29 cellular contexts compared by ENCODE assay signal in the genomic region with DNA sequence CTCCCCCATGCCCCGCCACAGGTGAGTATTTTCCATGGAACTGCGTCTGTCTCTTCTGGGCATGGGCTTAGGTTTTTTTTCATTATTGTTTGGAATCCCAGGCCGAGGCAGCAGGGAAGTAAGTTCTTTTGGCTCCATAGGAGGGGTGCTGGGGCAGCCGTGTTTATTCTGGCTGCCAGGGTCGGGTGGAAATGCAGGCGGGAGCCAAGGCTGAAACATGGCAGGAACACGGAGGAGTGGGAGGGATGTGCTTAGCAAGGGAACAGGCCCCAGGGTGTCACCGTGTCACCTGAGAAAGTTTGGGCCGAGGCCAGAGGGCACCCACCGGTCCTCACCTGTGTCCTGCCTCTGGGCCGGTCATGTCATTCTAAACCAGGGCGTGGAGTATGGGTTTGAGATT. TPM values are rescaled to one million over a fixed set of nuclear protein-coding genes. Genes with fewer than 3 reads are reported as not detected.
DNase-seq lines count a peak whose midpoint lies in the region; ATAC-seq and TF ChIP-seq lines count a peak whose summit lies in the region.
"Had no signal": no experiment of that assay in that cellular context is flagged by ENCODE, and none has a peak within 500 bp of the region (broad histone marks: within the 10 kb centered on the region; RNA-seq: fewer than 3 reads in every experiment).

No MANE protein-coding gene starts in this region.

- H3K36me3 ChIP-seq in breast epithelium (no peaks in the 10 kb centered on the region), uterus (no peaks in the 10 kb centered on the region)
- H3K36me3 ChIP-seq: BE2C, neural progenitor cell had no signal

- H3K9me3 Mint-ChIP-seq in MCF 10A (ENCODE audit: unreplicated experiment): no peaks in the 10 kb centered on the region
- H3K9me3 Mint-ChIP-seq in progenitor cell of endocrine pancreas (ENCODE audit: low read depth): no peaks in the 10 kb centered on the region
- H3K9me3 Mint-ChIP-seq: activated B cell treated with CpG ODN at 0.5 μM for 24 hours; activated naive CD8-positive, alpha-beta T cell treated with anti-CD3 and anti-CD28 coated beads, Interleukin-2, amount 10 ng/mL, durations not matched to agents 7 days and 5 days; activated T-helper 1 cell treated with anti-CD3 and anti-CD28 coated beads, Interleukin-12 subunit alpha, Interleukin-12 subunit beta, Interleukin-2, Interleukin-4 antibody, amounts not matched to agents 30 ng/mL and 10 ng/mL and 1 ng/mL, durations not matched to agents 14 hours and 24 hours and 36 hours; HFFc6; neural progenitor cell; stimulated activated naive CD8-positive, alpha-beta T cell treated with anti-CD3 and anti-CD28 coated beads, Interleukin-15, amount 100 ng/mL, for 72 hours had no signal

- H3K27ac ChIP-seq in breast epithelium: peak overlapping the region; percentile 77 to 97
- H3K27ac ChIP-seq in right cardiac atrium (ENCODE audit: low read length): no peak overlapping the region
- H3K27ac ChIP-seq in uterus: peak overlapping the region; percentile 51 to 63
- no peak overlapping the region for H3K27ac ChIP-seq in foreskin keratinocyte
- H3K27ac ChIP-seq: neural progenitor cell had no signal

- DNase-seq in breast epithelium (ENCODE audit: low spot score in 2 of 2) (peak in 1 of 2 donors; percentile 82), MCF 10A (ENCODE audit: unreplicated experiment) (no peak), right cardiac atrium (peak in 2 of 3 donors; percentile 62 to 72), progenitor cell of endocrine pancreas (ENCODE audit: low spot score, unreplicated experiment) (no peak), uterus (peak in 1 of 2 donors; percentile 38), lower leg skin (ENCODE audit: low spot score in 2 of 2) (no peak), GM10266 (ENCODE audit: extremely low spot score) (no peak), foreskin keratinocyte (no peak)
- DNase-seq: 8988T; activated B cell treated with CpG ODN at 0.5 μM for 24 hours; activated naive CD8-positive, alpha-beta T cell treated with anti-CD3 and anti-CD28 coated beads, Interleukin-2, amount 10 ng/mL, durations not matched to agents 7 days and 5 days; BE2C; effector CD8-positive, alpha-beta T cell; HFFc6; hippocampal formation; Karpas-422; NCI-H1417 treated with DMSO at 0.1 percent for 48 hours; NCI-H2171 treated with DMSO at 0.1 percent for 48 hours; NCI-H748 treated with DMSO at 0.1 percent for 48 hours; OCI-M1; stimulated activated CD4-positive, alpha-beta T cell treated with anti-CD3 and anti-CD28 coated beads, Interleukin-2, amount 100 ng/mL, for 24 hours; stimulated activated naive CD8-positive, alpha-beta T cell treated with anti-CD3 and anti-CD28 coated beads, Interleukin-15, amount 100 ng/mL, for 72 hours had no signal

- ATAC-seq in right cardiac atrium: no peak
- no peak for ATAC-seq in foreskin keratinocyte
- ATAC-seq: stimulated activated naive CD8-positive, alpha-beta T cell treated with anti-CD3 and anti-CD28 coated beads, Interleukin-15, amount 100 ng/mL, for 72 hours had no signal

- POLR2A ChIA-PET in MCF 10A (lab: Yijun Ruan, JAX): no interaction called here

- 39% methylated on average over 12 of the region's 12 CpGs for whole genome bisulfite sequencing in right cardiac atrium
- 44 to 59% methylated on average over 12 of the region's 12 CpGs for WGBS in lower leg skin, 2 donors

- no peaks in the 10 kb centered on the region for H3K27me3 Mint-ChIP-seq in MCF 10A (ENCODE audit: insufficient read depth, unreplicated experiment)
- H3K27me3 Mint-ChIP-seq in progenitor cell of endocrine pancreas: no peaks in the 10 kb centered on the region
- H3K27me3 Mint-ChIP-seq: activated naive CD8-positive, alpha-beta T cell treated with anti-CD3 and anti-CD28 coated beads, Interleukin-2, amount 10 ng/mL, durations not matched to agents 7 days and 5 days; stimulated activated naive CD8-positive, alpha-beta T cell treated with anti-CD3 and anti-CD28 coated beads, Interleukin-15, amount 100 ng/mL, for 72 hours had no signal

- TF ChIP-seq POLR2A in breast epithelium (IDR thresholded peaks at IDR 0.05) (no peak), uterus (IDR thresholded peaks at IDR 0.05) (no peak), lower leg skin (IDR thresholded peaks at IDR 0.05) (no peak)

- H3K27ac Mint-ChIP-seq in MCF 10A (ENCODE audit: low read depth, unreplicated experiment) (no peak overlapping the region), progenitor cell of endocrine pancreas (peak overlapping the region; percentile 38)
- H3K27ac Mint-ChIP-seq: activated B cell treated with CpG ODN at 0.5 μM for 24 hours; activated naive CD8-positive, alpha-beta T cell treated with anti-CD3 and anti-CD28 coated beads, Interleukin-2, amount 10 ng/mL, durations not matched to agents 7 days and 5 days; activated T-helper 1 cell treated with anti-CD3 and anti-CD28 coated beads, Interleukin-12 subunit alpha, Interleukin-12 subunit beta, Interleukin-2, Interleukin-4 antibody, amounts not matched to agents 30 ng/mL and 10 ng/mL and 1 ng/mL, durations not matched to agents 14 hours and 24 hours and 36 hours; HFFc6; neural progenitor cell had no signal

- H3K4me1 Mint-ChIP-seq in MCF 10A (ENCODE audit: insufficient read depth, unreplicated experiment) (peaks cover 12% of the 10 kb centered on the region), progenitor cell of endocrine pancreas (ENCODE audit: low read depth) (peaks cover 34% of the 10 kb centered on the region)

- no peaks in the 10 kb centered on the region for H3K27me3 ChIP-seq in breast epithelium
- H3K27me3 ChIP-seq in right cardiac atrium (ENCODE audit: control insufficient read depth, insufficient read depth): no peaks in the 10 kb centered on the region
- H3K27me3 ChIP-seq in uterus: no peaks in the 10 kb centered on the region
- H3K27me3 ChIP-seq in foreskin keratinocyte: peaks cover 13% of the 10 kb centered on the region
- H3K27me3 ChIP-seq: BE2C had no signal

- CTCF ChIA-PET in MCF 10A (lab: Yijun Ruan, JAX): interaction anchor here (0.7 to 1.6 kb wide), 2 partner anchors 36 to 308 kb away, joined by 3 to 4 read pairs; no protein-coding TSS in a partner anchor

- BruUV-seq in MCF 10A (replicated peaks; lab: Mats Ljungman, UMichigan): no TSS peak

- H3K4me3 Mint-ChIP-seq in MCF 10A (ENCODE audit: unreplicated experiment) (no peak overlapping the region), progenitor cell of endocrine pancreas (ENCODE audit: low read depth) (no peak overlapping the region)
- H3K4me3 Mint-ChIP-seq: activated B cell treated with CpG ODN at 0.5 μM for 24 hours; activated naive CD8-positive, alpha-beta T cell treated with anti-CD3 and anti-CD28 coated beads, Interleukin-2, amount 10 ng/mL, durations not matched to agents 7 days and 5 days; activated T-helper 1 cell treated with anti-CD3 and anti-CD28 coated beads, Interleukin-12 subunit alpha, Interleukin-12 subunit beta, Interleukin-2, Interleukin-4 antibody, amounts not matched to agents 30 ng/mL and 10 ng/mL and 1 ng/mL, durations not matched to agents 14 hours and 24 hours and 36 hours; HFFc6; stimulated activated naive CD8-positive, alpha-beta T cell treated with anti-CD3 and anti-CD28 coated beads, Interleukin-15, amount 100 ng/mL, for 72 hours had no signal

- H3K36me3 Mint-ChIP-seq in MCF 10A (ENCODE audit: insufficient read depth, unreplicated experiment) (peaks cover 7% of the 10 kb centered on the region), progenitor cell of endocrine pancreas (ENCODE audit: insufficient read depth) (no peaks in the 10 kb centered on the region)
- H3K36me3 Mint-ChIP-seq: neural progenitor cell had no signal

- no peak for TF ChIP-seq CTCF in breast epithelium (IDR thresholded peaks at IDR 0.05)
- TF ChIP-seq CTCF in MCF 10A (IDR thresholded peaks at IDR 0.05; ENCODE audit: unreplicated experiment): no peak
- no peak for TF ChIP-seq CTCF in progenitor cell of endocrine pancreas (IDR thresholded peaks at IDR 0.05; ENCODE audit: unreplicated experiment)
- TF ChIP-seq CTCF in uterus (IDR thresholded peaks at IDR 0.05): no peak
- no peak for TF ChIP-seq CTCF in lower leg skin (IDR thresholded peaks at IDR 0.05)
- TF ChIP-seq CTCF in GM10266 (IDR thresholded peaks at IDR 0.05; ENCODE audit: control insufficient read depth, insufficient read depth, low read depth, missing control alignments): no peak
- TF ChIP-seq CTCF in foreskin keratinocyte (conservative IDR thresholded peaks at IDR 0.05): no peak

- H3K9me3 ChIP-seq in breast epithelium: no peaks in the 10 kb centered on the region
- H3K9me3 ChIP-seq in right cardiac atrium (ENCODE audit: control insufficient read depth, low read length): no peaks in the 10 kb centered on the region
- no peaks in the 10 kb centered on the region for H3K9me3 ChIP-seq in uterus
- H3K9me3 ChIP-seq: BE2C had no signal

- H3K4me3 ChIP-seq in breast epithelium (no peak overlapping the region), right cardiac atrium (ENCODE audit: low read length) (no peak overlapping the region), uterus (no peak overlapping the region), lower leg skin (ENCODE audit: low read depth, poor library complexity, severe bottlenecking) (no peak overlapping the region)
- H3K4me3 ChIP-seq: neural progenitor cell had no signal

- peaks cover 17 to 24% of the 10 kb centered on the region in 2 donors for H3K4me1 ChIP-seq in breast epithelium
- H3K4me1 ChIP-seq in right cardiac atrium (ENCODE audit: control insufficient read depth, insufficient read depth, low read length): peaks cover 13% of the 10 kb centered on the region
- H3K4me1 ChIP-seq in uterus: peaks cover 0 to 12% of the 10 kb centered on the region in 2 donors
- H3K4me1 ChIP-seq in foreskin keratinocyte: no peaks in the 10 kb centered on the region
- H3K4me1 ChIP-seq: BE2C had no signal

- intact Hi-C loops in breast epithelium (cut with DNase I; ENCODE audit: low total_unique reads) (no loop called here), MCF 10A (cut with micrococcal nuclease) (no loop called here), right cardiac atrium (cut with DNase I) (loop anchor here (5.0 to 10.0 kb wide), 3 partner anchors 210 to 310 kb away; no protein-coding TSS in a partner anchor), uterus (cut with DNase I; ENCODE audit: low total_unique reads) (loop anchor here (5.0 kb wide), 1 partner anchor 215 kb away; no protein-coding TSS in a partner anchor), lower leg skin (cut with DNase I; ENCODE audit: low total_unique reads) (loop anchor here (10.0 kb wide), 1 partner anchor 308 kb away; no protein-coding TSS in a partner anchor)

RNA-seq across cellular contexts. Expression of gene DHRS3, which starts 4.5 kb away (rescaled TPM):
- total RNA-seq in breast epithelium: 100 to 1,000 TPM; 109 to 151 (median 117) TPM
- 1.4 and 1.5 TPM in 2 replicates for total RNA-seq in MCF 10A (2022)
- total RNA-seq in right cardiac atrium: 10 to 100 TPM; 83.0 to 97.0 (median 83.5) TPM
- polyA plus RNA-seq in right cardiac atrium: 53.6 TPM
- 176 and 214 TPM in 2 replicates for total RNA-seq in progenitor cell of endocrine pancreas
- total RNA-seq in uterus: 10 to 100 TPM; 12.6 to 82.0 (median 51.5) TPM
- total RNA-seq in lower leg skin: 100 to 1,000 TPM in 3 of 4 donors, 10 to 100 TPM in 1; 92.4 to 130 (median 107) TPM
- total RNA-seq in foreskin keratinocyte: 2.6 and 6.4 TPM in 2 replicates
- polyA plus RNA-seq in foreskin keratinocyte: 3.2 and 7.0 TPM in 2 replicates
- total RNA-seq: SK-MEL-5 had no signal

RNA-seq across cellular contexts. Expression of gene AADACL4, which starts 21.4 kb away (rescaled TPM):
- total RNA-seq in breast epithelium (not detected), MCF 10A (2022) (not detected in 2 replicates), right cardiac atrium (not detected), progenitor cell of endocrine pancreas (0.24 TPM in 2 replicates), uterus (under 1 TPM in 2 of 4 donors, not detected in 2; 0.14 to 0.46 TPM), lower leg skin (under 1 TPM in 1 of 4 donors, not detected in 3; 0.59 TPM), foreskin keratinocyte (not detected in 2 replicates)
- polyA plus RNA-seq in right cardiac atrium (not detected), foreskin keratinocyte (not detected in 2 replicates)
- total RNA-seq: activated B cell treated with CpG ODN at 0.5 μM for 24 hours; activated naive CD8-positive, alpha-beta T cell treated with anti-CD3 and anti-CD28 coated beads, Interleukin-2, amount 10 ng/mL, durations not matched to agents 7 days and 5 days; activated T-helper 1 cell treated with anti-CD3 and anti-CD28 coated beads, Interleukin-12 subunit alpha, Interleukin-12 subunit beta, Interleukin-2, Interleukin-4 antibody, amounts not matched to agents 30 ng/mL and 10 ng/mL and 1 ng/mL, durations not matched to agents 14 hours and 24 hours and 36 hours; HFFc6; HT-29; mesenteric fat pad; SK-MEL-5; T-helper 2 cell treated with Interferon-gamma antibody and Interleukin-4, amounts not matched to agents 100 ng/mL and 5 ng/mL, for 36 hours had no signal
- polyA plus RNA-seq: keratinocyte had no signal

Comparison
In these comparisons a context has a peak if more than half of its experiments do, and no peak if none do; other contexts are left out.
1. DNase-seq: peak in right cardiac atrium (2 of 3); none in MCF 10A (single experiment), progenitor cell of endocrine pancreas (single experiment), lower leg skin (0 of 2), GM10266 (single experiment) and foreskin keratinocyte (0 of 2).
2. H3K27ac ChIP-seq: peak in breast epithelium (2 of 2) and uterus (2 of 2); none in right cardiac atrium (single experiment) and foreskin keratinocyte (single experiment).
3. intact Hi-C loops: an anchor here in right cardiac atrium (5.0 to 10.0 kb wide), uterus (5.0 kb wide) and lower leg skin (10.0 kb wide); none called in breast epithelium and MCF 10A.